In genomic region chr20:32969356-32970114, GRCh38 we compare ENCODE assay signal across 18 cellular contexts. TPM values are rescaled to one million over a fixed set of nuclear protein-coding genes. Genes with fewer than 3 reads are reported as not detected.
DNase-seq lines count a peak whose midpoint lies in the region; ATAC-seq, FAIRE-seq and TF ChIP-seq lines count a peak whose summit lies in the region.
"Had no signal": no experiment of that assay in that cellular context is flagged by ENCODE, and none has a peak within 500 bp of the region (broad histone marks: within the 10 kb centered on the region; RNA-seq: fewer than 3 reads in every experiment).

No MANE protein-coding gene starts in this region.

- H3K4me1 Mint-ChIP-seq in activated T-cell treated with anti-CD3 and anti-CD28 coated beads, Interleukin-2, amount 50 U/mL, for 24 hours (ENCODE audit: low read depth): no peaks in the 10 kb centered on the region
- peaks cover 54% of the 10 kb centered on the region for H3K4me1 Mint-ChIP-seq in activated T-cell treated with anti-CD3 and anti-CD28 coated beads, Interleukin-2, amount 50 U/mL, for 4 hours (ENCODE audit: low read depth)

- H3K27me3 Mint-ChIP-seq in activated T-cell treated with anti-CD3 and anti-CD28 coated beads, Interleukin-2, amount 50 U/mL, for 24 hours: no peaks in the 10 kb centered on the region
- H3K27me3 Mint-ChIP-seq in activated T-cell treated with anti-CD3 and anti-CD28 coated beads, Interleukin-2, amount 50 U/mL, for 4 hours (ENCODE audit: low read depth): no peaks in the 10 kb centered on the region
- H3K27me3 Mint-ChIP-seq: activated naive CD4-positive, alpha-beta T cell treated with anti-CD3 and anti-CD28 coated beads, Interleukin-2, amount 10 ng/mL, durations not matched to agents 7 days and 5 days had no signal

- peaks cover 3% of the 10 kb centered on the region for H3K36me3 Mint-ChIP-seq in activated T-cell treated with anti-CD3 and anti-CD28 coated beads, Interleukin-2, amount 50 U/mL, for 24 hours (ENCODE audit: low read depth)
- no peaks in the 10 kb centered on the region for H3K36me3 Mint-ChIP-seq in activated T-cell treated with anti-CD3 and anti-CD28 coated beads, Interleukin-2, amount 50 U/mL, for 4 hours (ENCODE audit: insufficient read depth)

- ATAC-seq in activated T-cell treated with anti-CD3 and anti-CD28 coated beads, Interleukin-2, amount 50 U/mL, for 4 hours: no peak
- ATAC-seq: esophagus mucosa, left ventricle myocardium superior had no signal

- TF ChIP-seq CTCF in WERI-Rb-1 (IDR thresholded peaks at IDR 0.05; ENCODE audit: low read depth, low read length): no peak
- TF ChIP-seq CTCF in suprapubic skin (IDR thresholded peaks at IDR 0.05): no peak

- no peak overlapping the region for H3K27ac Mint-ChIP-seq in activated T-cell treated with anti-CD3 and anti-CD28 coated beads, Interleukin-2, amount 50 U/mL, for 24 hours
- H3K27ac Mint-ChIP-seq: activated naive CD4-positive, alpha-beta T cell treated with anti-CD3 and anti-CD28 coated beads, Interleukin-2, amount 10 ng/mL, durations not matched to agents 7 days and 5 days had no signal

- no peaks in the 10 kb centered on the region for H3K9me3 ChIP-seq in WERI-Rb-1 (ENCODE audit: severe bottlenecking)
- H3K9me3 ChIP-seq in suprapubic skin: no peaks in the 10 kb centered on the region

- H3K36me3 ChIP-seq in WERI-Rb-1 (no peaks in the 10 kb centered on the region), suprapubic skin (no peaks in the 10 kb centered on the region)

- H3K4me3 ChIP-seq in WERI-Rb-1 (ENCODE audit: low read depth, low read length): no peak overlapping the region
- H3K4me3 ChIP-seq in suprapubic skin: no peak overlapping the region
- H3K4me3 ChIP-seq: SK-N-MC had no signal

- H3K4me1 ChIP-seq in suprapubic skin: no peaks in the 10 kb centered on the region

- 86% methylated on average over 9 of the region's 13 CpGs for WGBS in suprapubic skin

- no peak for TF ChIP-seq POLR2A in suprapubic skin (IDR thresholded peaks at IDR 0.05)
- TF ChIP-seq POLR2A in GM12891 (IDR thresholded peaks at IDR 0.05; ENCODE audit: low read depth, low read length): no peak

- peak; percentile 45 for DNase-seq in activated T-cell treated with anti-CD3 and anti-CD28 coated beads, Interleukin-2, amount 50 U/mL, for 24 hours
- DNase-seq in activated T-cell treated with anti-CD3 and anti-CD28 coated beads, Interleukin-2, amount 50 U/mL, for 4 hours: no peak
- DNase-seq in WERI-Rb-1 (no peak), islet precursor cell (peak; percentile 54), suprapubic skin (ENCODE audit: low spot score in 2 of 2) (peak; percentile 27 to 73), iPS-NIHi7 (ENCODE audit: extremely low spot score) (no peak), 8988T (no peak), GM12891 (ENCODE audit: insufficient read length, low spot score) (no peak)
- DNase-seq: activated naive CD4-positive, alpha-beta T cell treated with anti-CD3 and anti-CD28 coated beads, Interleukin-2, amount 10 ng/mL, durations not matched to agents 7 days and 5 days; DMS53; hippocampal formation; left ventricle myocardium superior; NCI-H2081 had no signal

- no peaks in the 10 kb centered on the region for H3K9me3 Mint-ChIP-seq in activated T-cell treated with anti-CD3 and anti-CD28 coated beads, Interleukin-2, amount 50 U/mL, for 24 hours
- no peaks in the 10 kb centered on the region for H3K9me3 Mint-ChIP-seq in activated T-cell treated with anti-CD3 and anti-CD28 coated beads, Interleukin-2, amount 50 U/mL, for 4 hours

- H3K27me3 ChIP-seq in WERI-Rb-1 (ENCODE audit: insufficient read depth, low read depth, severe bottlenecking) (no peaks in the 10 kb centered on the region), suprapubic skin (no peaks in the 10 kb centered on the region)

- H3K27ac ChIP-seq in WERI-Rb-1 (peak overlapping the region; percentile 11; the same call in 1 of the 2 replicates), suprapubic skin (no peak overlapping the region)
- H3K27ac ChIP-seq: SK-N-MC had no signal

- no peak for FAIRE-seq in GM12891 (lab: Jason Lieb, UNC)

- peak overlapping the region; percentile 8 for H3K4me3 Mint-ChIP-seq in activated T-cell treated with anti-CD3 and anti-CD28 coated beads, Interleukin-2, amount 50 U/mL, for 24 hours
- no peak overlapping the region for H3K4me3 Mint-ChIP-seq in activated T-cell treated with anti-CD3 and anti-CD28 coated beads, Interleukin-2, amount 50 U/mL, for 4 hours

- no peak for TF ChIP-seq EP300 in suprapubic skin (IDR thresholded peaks at IDR 0.05)

TF ChIP-seq in GM12891, 5 proteins besides CTCF, POLR2A, EP300 and RAD21:
- TF ChIP-seq TAF1 (IDR thresholded peaks at IDR 0.05; ENCODE audit: low read depth, low read length) (no peak), POU2F2 (IDR thresholded peaks at IDR 0.05; ENCODE audit: low read depth, low read length) (no peak), PAX5 (IDR thresholded peaks at IDR 0.05; ENCODE audit: insufficient read depth, low read length, severe bottlenecking) (no peak), POLR2AphosphoS5 (IDR thresholded peaks at IDR 0.05; ENCODE audit: low read depth, low read length) (no peak), SPI1 (IDR thresholded peaks at IDR 0.05; ENCODE audit: low read depth, low read length) (no peak)
TF ChIP-seq in GM12891: peak in this region for 0.

RNA-seq across cellular contexts. Expression of gene SUN5, which starts 34.7 kb away (rescaled TPM):
- total RNA-seq in activated T-cell treated with anti-CD3 and anti-CD28 coated beads, Interleukin-2, amount 50 U/mL, for 4 hours: not detected
- total RNA-seq in suprapubic skin: not detected
- not detected for polyA plus RNA-seq in GM12891 (2012; ENCODE audit: low read depth, missing spikeins)
- total RNA-seq: esophagus mucosa, left ventricle myocardium superior, LHCN-M2, urinary bladder had no signal
- polyA plus RNA-seq: AG04450, urinary bladder had no signal

RNA-seq across cellular contexts. Expression of gene BPIFB2, which starts 38.0 kb away (rescaled TPM):
- total RNA-seq in activated T-cell treated with anti-CD3 and anti-CD28 coated beads, Interleukin-2, amount 50 U/mL, for 4 hours: under 1 TPM in 1 of 3 donors, not detected in 2; 0.11 TPM
- not detected for total RNA-seq in suprapubic skin
- polyA plus RNA-seq in GM12891 (2012; ENCODE audit: low read depth, missing spikeins): not detected
- total RNA-seq: left ventricle myocardium superior, LHCN-M2, urinary bladder had no signal
- polyA plus RNA-seq: AG04450, urinary bladder had no signal

Comparison
In these comparisons a context has a peak if more than half of its experiments do, and no peak if none do; other contexts are left out.
1. DNase-seq: peak in activated T-cell treated with anti-CD3 and anti-CD28 coated beads, Interleukin-2, amount 50 U/mL, for 24 hours (single experiment), islet precursor cell (single experiment) and suprapubic skin (2 of 2); none in activated T-cell treated with anti-CD3 and anti-CD28 coated beads, Interleukin-2, amount 50 U/mL, for 4 hours (single experiment), WERI-Rb-1 (single experiment), iPS-NIHi7 (single experiment), 8988T (single experiment) and GM12891 (single experiment).